In the genomic region with DNA sequence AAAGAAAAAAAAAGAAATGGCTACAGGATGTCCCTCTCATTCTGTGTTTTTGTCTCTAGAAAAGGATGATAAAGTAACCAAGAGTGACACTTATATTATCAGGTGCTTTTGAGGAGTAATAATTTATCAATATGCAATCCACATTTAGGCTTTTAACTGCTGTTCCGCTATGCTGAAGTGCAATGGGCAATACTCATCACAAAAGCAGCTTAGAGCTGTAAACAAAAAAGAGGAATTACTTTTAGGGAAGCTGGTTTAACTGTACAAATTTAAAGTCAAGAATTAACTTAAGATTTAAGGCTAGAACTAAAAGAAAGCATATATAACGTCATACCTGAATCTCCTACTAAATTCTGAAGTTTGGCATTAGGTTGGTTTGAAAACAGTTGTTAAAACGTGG, we compare ENCODE assay signal across 1 cellular context.
TF ChIP-seq lines count a peak whose summit lies in the region.

No MANE protein-coding gene starts in this region.

TF ChIP-seq in IMR-90, 13 proteins besides CTCF, POLR2A, EP300 and RAD21 (continued from another document):
- TF ChIP-seq RFX5 (IDR thresholded peaks at IDR 0.05; ENCODE audit: low read depth, low read length): no peak
- TF ChIP-seq FOS (IDR thresholded peaks at IDR 0.05; ENCODE audit: low read depth, low read length): no peak
- no peak for TF ChIP-seq CEBPB (IDR thresholded peaks at IDR 0.05; ENCODE audit: low read depth, low read length)
- no peak for TF ChIP-seq RCOR1 (IDR thresholded peaks at IDR 0.05; ENCODE audit: insufficient replicate concordance, low read length)
- no peak for TF ChIP-seq BHLHE40 (IDR thresholded peaks at IDR 0.05; ENCODE audit: low read depth, low read length)
- TF ChIP-seq MAZ (IDR thresholded peaks at IDR 0.05; ENCODE audit: borderline replicate concordance, low read depth, low read length): no peak
- TF ChIP-seq, protein P1, sequence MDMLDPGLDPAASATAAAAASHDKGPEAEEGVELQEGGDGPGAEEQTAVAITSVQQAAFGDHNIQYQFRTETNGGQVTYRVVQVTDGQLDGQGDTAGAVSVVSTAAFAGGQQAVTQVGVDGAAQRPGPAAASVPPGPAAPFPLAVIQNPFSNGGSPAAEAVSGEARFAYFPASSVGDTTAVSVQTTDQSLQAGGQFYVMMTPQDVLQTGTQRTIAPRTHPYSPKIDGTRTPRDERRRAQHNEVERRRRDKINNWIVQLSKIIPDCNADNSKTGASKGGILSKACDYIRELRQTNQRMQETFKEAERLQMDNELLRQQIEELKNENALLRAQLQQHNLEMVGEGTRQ (IDR thresholded peaks at IDR 0.05; ENCODE audit: low read depth, low read length): no peak
- TF ChIP-seq MXI1 (IDR thresholded peaks at IDR 0.05; ENCODE audit: borderline replicate concordance, low read depth, low read length): no peak
- TF ChIP-seq SMC3 (IDR thresholded peaks at IDR 0.05; ENCODE audit: low read depth, low read length): no peak
- no peak for TF ChIP-seq CHD1 (IDR thresholded peaks at IDR 0.05; ENCODE audit: low read depth, low read length)
